Comparison of ENCODE assay signal across 1 cellular context in the genomic region with DNA sequence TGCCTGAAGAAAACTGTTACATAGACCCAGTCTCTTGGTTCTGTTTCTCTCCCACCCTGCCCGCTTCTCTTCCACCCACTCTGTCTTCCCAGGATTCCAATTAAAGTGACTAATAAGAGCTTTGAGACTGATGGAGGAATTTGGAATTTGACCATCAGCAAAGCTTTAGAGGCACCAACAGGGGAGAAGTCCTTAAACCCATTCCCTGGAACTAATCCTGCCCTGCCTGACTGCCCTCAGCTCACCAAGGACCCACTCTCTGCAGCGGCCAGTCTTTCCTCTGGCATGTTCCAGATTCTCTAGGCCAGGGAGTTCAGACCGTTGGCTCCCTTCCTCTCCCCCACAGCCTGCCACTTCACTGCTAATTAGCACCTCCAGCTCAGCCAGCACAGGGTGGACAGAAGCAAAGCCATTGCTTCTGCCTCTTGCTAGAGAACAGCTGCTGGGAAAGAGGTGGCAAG.
TF ChIP-seq lines count a peak whose summit lies in the region.

No MANE protein-coding gene starts in this region.

TF ChIP-seq in IMR-90, 13 proteins besides CTCF, POLR2A, EP300 and RAD21:
- no peak for TF ChIP-seq BHLHE40 (IDR thresholded peaks at IDR 0.05; ENCODE audit: low read depth, low read length)
- TF ChIP-seq CEBPB (IDR thresholded peaks at IDR 0.05; ENCODE audit: low read depth, low read length): no peak
- TF ChIP-seq, protein P1, sequence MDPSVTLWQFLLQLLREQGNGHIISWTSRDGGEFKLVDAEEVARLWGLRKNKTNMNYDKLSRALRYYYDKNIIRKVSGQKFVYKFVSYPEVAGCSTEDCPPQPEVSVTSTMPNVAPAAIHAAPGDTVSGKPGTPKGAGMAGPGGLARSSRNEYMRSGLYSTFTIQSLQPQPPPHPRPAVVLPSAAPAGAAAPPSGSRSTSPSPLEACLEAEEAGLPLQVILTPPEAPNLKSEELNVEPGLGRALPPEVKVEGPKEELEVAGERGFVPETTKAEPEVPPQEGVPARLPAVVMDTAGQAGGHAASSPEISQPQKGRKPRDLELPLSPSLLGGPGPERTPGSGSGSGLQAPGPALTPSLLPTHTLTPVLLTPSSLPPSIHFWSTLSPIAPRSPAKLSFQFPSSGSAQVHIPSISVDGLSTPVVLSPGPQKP (IDR thresholded peaks at IDR 0.05; ENCODE audit: borderline replicate concordance, low read depth, low read length): no peak
